7 cellular contexts compared by ENCODE assay signal in genomic region chr11:66222358-66223149, GRCh38. TPM values are rescaled to one million over a fixed set of nuclear protein-coding genes. Genes with fewer than 3 reads are reported as not detected.
A peak's percentile ranks its signal among the peaks of the same experiment; 100 is the strongest.
DNase-seq lines count a peak whose midpoint lies in the region; ATAC-seq, FAIRE-seq and TF ChIP-seq lines count a peak whose summit lies in the region.

No MANE protein-coding gene starts in this region.

- H3K27me3 ChIP-seq in adrenal gland = no peaks in the 10 kb centered on the region

- peak; percentile 99 for FAIRE-seq in GM18507 (lab: Jason Lieb, UNC)

- TF ChIP-seq POLR2A in adrenal gland (IDR thresholded peaks at IDR 0.05) = no peak

- DNase-seq in GM18507 (ENCODE audit: extremely low spot score, insufficient read length, low read depth) (peak; percentile 87), NCI-H187 (lab: John Stamatoyannopoulos, UW) (peak; percentile 79 to 82), T-helper 1 cell (peak; percentile 86 to 94 (median 93)), adrenal gland (peak; percentile 88 to 96 (median 92)), left cardiac atrium (peak; percentile 91), retina (peak; percentile 92)

- H3K36me3 ChIP-seq in adrenal gland (replicated peaks in 1 of 2) = peaks cover 0 to 37% of the 10 kb centered on the region in 2 donors

- 26 to 36% (median 28%) methylated on average over 8 to 21 of the region's 21 CpGs for WGBS in adrenal gland, 4 donors

- peak; percentile 94 to 100 (median 99) for TF ChIP-seq CTCF in adrenal gland (IDR thresholded peaks at IDR 0.05)

- intact Hi-C loops in adrenal gland (cut with DNase I) (loop anchor here (2.0 to 10.0 kb wide), 3 partner anchors 36 to 62 kb away; partner anchors contain the start of gene YIF1A (in 1 of the 2)), left cardiac atrium (cut with DNase I) (loop anchor here in 1 of 2 donors (2.0 to 10.0 kb wide), 2 partner anchors 36 to 62 kb away; partner anchors contain the start of gene YIF1A)

- ATAC-seq in HG02970 (IDR thresholded peaks at IDR 0.05; ENCODE audit: low FRiP score, unreplicated experiment) (peak; percentile 90), left cardiac atrium (peak; percentile 85 to 93)

- H3K27ac ChIP-seq in adrenal gland = no peak overlapping the region

- H3K4me1 ChIP-seq in adrenal gland (replicated peaks in 1 of 2) = no peaks in the 10 kb centered on the region

- H3K4me3 ChIP-seq in adrenal gland = no peak overlapping the region

- no peaks in the 10 kb centered on the region for H3K9me3 ChIP-seq in adrenal gland (replicated peaks in 1 of 3)

RNA-seq across cellular contexts. Expression of gene KLC2, which starts 34.9 kb away (rescaled TPM):
- total RNA-seq in adrenal gland = 10 to 100 TPM; 17.3 to 50.0 (median 25.1) TPM
- polyA plus RNA-seq in adrenal gland = 10 to 100 TPM; 14.6 to 68.1 (median 21.4) TPM
- 10 to 100 TPM; 25.8 to 32.1 TPM for total RNA-seq in left cardiac atrium

RNA-seq across cellular contexts. Expression of gene RAB1B, which starts 45.9 kb away (rescaled TPM):
- 100 to 1,000 TPM; 128 to 190 (median 164) TPM for total RNA-seq in adrenal gland
- polyA plus RNA-seq in adrenal gland = 100 to 1,000 TPM; 109 to 168 (median 135) TPM
- total RNA-seq in left cardiac atrium = 100 to 1,000 TPM; 114 to 115 TPM

RNA-seq across cellular contexts. Expression of gene CNIH2, which starts 55.4 kb away (rescaled TPM):
- 10 to 100 TPM in 1 of 8 donors, 1 to 10 TPM in 3, under 1 TPM in 2, not detected in 2; 0.55 to 10.9 (median 1.8) TPM for total RNA-seq in adrenal gland
- polyA plus RNA-seq in adrenal gland = 10 to 100 TPM in 1 of 3 donors, 1 to 10 TPM in 2; 3.3 to 13.4 (median 9.7) TPM
- total RNA-seq in left cardiac atrium = not detected
